ENCODE assay signal across 9 cellular contexts in genomic region chr5:168929656-168930055, GRCh38.
"Had no signal": no experiment of that assay in that cellular context is flagged by ENCODE, and none has a peak within 500 bp of the region (broad histone marks: within the 10 kb centered on the region; RNA-seq: fewer than 3 reads in every experiment).

No MANE protein-coding gene starts in this region.

- H3K27ac Mint-ChIP-seq: IgD-negative memory B cell had no signal

- H3K4me3 ChIP-seq: GM23248, HAP-1 had no signal

- ATAC-seq: HCT116, HepG2 had no signal

- DNase-seq: GM23248, GOT3, H7, KBM-7 had no signal

- H3K9me3 ChIP-seq: HAP-1 had no signal

- H3K4me1 Mint-ChIP-seq: IgD-negative memory B cell had no signal

- H3K27ac ChIP-seq: GM23248, HL-60 had no signal

- H3K36me3 ChIP-seq: HAP-1 had no signal

- H3K9ac ChIP-seq: GM23248 had no signal

- H3K9me3 Mint-ChIP-seq: IgD-negative memory B cell had no signal

- H3K4me3 Mint-ChIP-seq: IgD-negative memory B cell had no signal

- H3K36me3 Mint-ChIP-seq: IgD-negative memory B cell had no signal

- H2AFZ ChIP-seq: GM23248 had no signal
